9 cellular contexts compared by ENCODE assay signal in the genomic region with DNA sequence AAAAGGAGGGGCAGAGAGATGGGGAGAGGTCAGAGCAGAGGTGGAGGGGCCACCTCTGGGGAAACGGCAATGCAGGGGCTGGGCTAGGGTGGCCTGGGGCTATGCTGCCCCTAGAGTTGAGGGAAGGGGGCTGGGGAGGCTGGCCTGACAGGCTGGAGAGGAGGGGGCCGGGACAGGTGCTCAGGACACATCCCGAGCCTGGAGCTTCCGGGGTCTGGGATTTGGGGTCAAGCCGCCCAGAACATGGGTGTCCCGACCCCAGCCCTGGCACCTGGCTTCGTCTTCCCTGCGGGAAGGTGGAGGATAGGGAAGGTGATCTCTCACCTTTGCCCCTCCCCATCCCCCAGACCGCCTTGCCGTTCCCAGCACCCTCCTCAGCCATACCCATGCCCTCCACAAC. TPM values are rescaled to one million over a fixed set of nuclear protein-coding genes. Genes with fewer than 3 reads are reported as not detected.
DNase-seq lines count a peak whose midpoint lies in the region; ATAC-seq and TF ChIP-seq lines count a peak whose summit lies in the region.
"Had no signal": no experiment of that assay in that cellular context is flagged by ENCODE, and none has a peak within 500 bp of the region (broad histone marks: within the 10 kb centered on the region; RNA-seq: fewer than 3 reads in every experiment).

No MANE protein-coding gene starts in this region.

- peak overlapping the region; percentile 84 for H3K4me3 Mint-ChIP-seq in CD4-positive, alpha-beta T cell
- peak overlapping the region; percentile 91 for H3K4me3 Mint-ChIP-seq in T-helper 17 cell

- no peaks in the 10 kb centered on the region for H3K27me3 Mint-ChIP-seq in CD4-positive, alpha-beta T cell
- H3K27me3 Mint-ChIP-seq in T-helper 17 cell, result no peaks in the 10 kb centered on the region

- POLR2A ChIA-PET in CD4-positive, alpha-beta T cell (lab: Charles Lee), result interaction anchor here (0.5 to 5.3 kb wide), 4 partner anchors 11 to 536 kb away, joined by 3 to 52 read pairs (median 3); a partner anchor contains a TSS

- peaks cover 40% of the 10 kb centered on the region for H3K4me1 Mint-ChIP-seq in CD4-positive, alpha-beta T cell (ENCODE audit: low read depth)
- H3K4me1 Mint-ChIP-seq in T-helper 17 cell, result peaks cover 36% of the 10 kb centered on the region

- no peak for DNase-seq in CD4-positive, alpha-beta T cell
- DNase-seq in T-helper 17 cell (no peak), fibroblast of the aortic adventitia (ENCODE audit: low read depth) (no peak), sciatic nerve (ENCODE audit: low spot score) (no peak), NCI-H526 (lab: John Stamatoyannopoulos, UW) (no peak)
- DNase-seq in stimulated activated CD4-positive, alpha-beta T cell treated with anti-CD3 and anti-CD28 coated beads, Interleukin-15, amount 100 ng/mL, for 24 hours, result no peak
- DNase-seq: NCI-H510A treated with DMSO at 0.1 percent for 48 hours had no signal

- H3K36me3 Mint-ChIP-seq in CD4-positive, alpha-beta T cell (ENCODE audit: low read depth), result peaks cover 15% of the 10 kb centered on the region
- H3K36me3 Mint-ChIP-seq in T-helper 17 cell (ENCODE audit: low read depth), result no peaks in the 10 kb centered on the region

- no peaks in the 10 kb centered on the region for H3K9me3 Mint-ChIP-seq in CD4-positive, alpha-beta T cell

- no peak for TF ChIP-seq CTCF in CD4-positive, alpha-beta T cell (IDR thresholded peaks at IDR 0.05)
- TF ChIP-seq CTCF in fibroblast of the aortic adventitia (IDR thresholded peaks at IDR 0.05; ENCODE audit: insufficient read depth, low read length), result no peak

- H3K27ac Mint-ChIP-seq in CD4-positive, alpha-beta T cell, result peak overlapping the region; percentile 99
- peak overlapping the region; percentile 96 for H3K27ac Mint-ChIP-seq in T-helper 17 cell

- intact Hi-C loops in CD4-positive, alpha-beta T cell (cut with DNase I, micrococcal nuclease), result loop anchor here (1.0 to 5.0 kb wide), 3 partner anchors 12 to 198 kb away; no protein-coding TSS in a partner anchor
- intact Hi-C loops in sciatic nerve (cut with DNase I), result no loop called here

- CTCF ChIA-PET in CD4-positive, alpha-beta T cell (lab: Charles Lee), result interaction anchor here (0.7 to 2.3 kb wide), 3 partner anchors 12 to 140 kb away, joined by 3 to 11 read pairs (median 3); a partner anchor contains a TSS

- H3K9me3 ChIP-seq in CD4-positive, alpha-beta T cell (ENCODE audit: control insufficient read depth, low read length), result no peaks in the 10 kb centered on the region
- no peaks in the 10 kb centered on the region for H3K9me3 ChIP-seq in T-helper 17 cell (ENCODE audit: control insufficient read depth, low read length, poor library complexity, severe bottlenecking)

- H3K4me3 ChIP-seq in fibroblast of the aortic adventitia (ENCODE audit: low read depth, low read length), result peak overlapping the region; percentile 44

- peak overlapping the region; percentile 84 for H3K27ac ChIP-seq in CD4-positive, alpha-beta T cell (ENCODE audit: low read depth, low read length)

- no peaks in the 10 kb centered on the region for H3K27me3 ChIP-seq in CD4-positive, alpha-beta T cell (ENCODE audit: control insufficient read depth, insufficient read depth, low read length)

- no peak for ATAC-seq in CD4-positive, alpha-beta T cell (ENCODE audit: poor library complexity)
- no peak for ATAC-seq in T-helper 17 cell
- ATAC-seq in sciatic nerve, result peak; percentile 23
- no peak for ATAC-seq in HG03135 (IDR thresholded peaks at IDR 0.05; ENCODE audit: unreplicated experiment)
- no peak for ATAC-seq in GM21723 (IDR thresholded peaks at IDR 0.05; ENCODE audit: unreplicated experiment)

RNA-seq across cellular contexts. Expression of a gene that starts 12.6 kb away (rescaled TPM):
- total RNA-seq in CD4-positive, alpha-beta T cell, result under 1 TPM; 0.59 to 0.77 TPM
- total RNA-seq in T-helper 17 cell (1 to 10 TPM; 1.5 to 1.9 TPM), fibroblast of the aortic adventitia (ENCODE audit: low replicate concordance) (1.7 and 32.3 TPM in 2 replicates), sciatic nerve (0.22 TPM)

RNA-seq across cellular contexts. Expression of a gene that starts 31.4 kb away (rescaled TPM):
- total RNA-seq in CD4-positive, alpha-beta T cell, result 10 to 100 TPM; 27.4 to 29.8 TPM
- total RNA-seq in T-helper 17 cell, result 10 to 100 TPM; 35.2 to 38.5 TPM
- 13.8 and 44.0 TPM in 2 replicates for total RNA-seq in fibroblast of the aortic adventitia (ENCODE audit: low replicate concordance)
- total RNA-seq in sciatic nerve, result 78.0 TPM

RNA-seq across cellular contexts. Expression of a gene that starts 57.0 kb away (rescaled TPM):
- total RNA-seq in CD4-positive, alpha-beta T cell, result 10 to 100 TPM; 22.2 to 23.9 TPM
- total RNA-seq in T-helper 17 cell (10 to 100 TPM; 14.9 to 30.8 TPM), fibroblast of the aortic adventitia (ENCODE audit: low replicate concordance) (6.0 and 14.3 TPM in 2 replicates), sciatic nerve (11.8 TPM)

RNA-seq across cellular contexts. Expression of a gene that starts 58.5 kb away (rescaled TPM):
- 10 to 100 TPM; 29.4 to 30.1 TPM for total RNA-seq in CD4-positive, alpha-beta T cell
- total RNA-seq in T-helper 17 cell (10 to 100 TPM; 24.8 to 25.3 TPM), fibroblast of the aortic adventitia (ENCODE audit: low replicate concordance) (18.5 and 40.4 TPM in 2 replicates), sciatic nerve (22.2 TPM)
